In genomic region chr6:39210437-39210836, GRCh38 we compare ENCODE assay signal across 27 cellular contexts. TPM values are rescaled to one million over a fixed set of nuclear protein-coding genes. Genes with fewer than 3 reads are reported as not detected.
DNase-seq lines count a peak whose midpoint lies in the region; ATAC-seq and TF ChIP-seq lines count a peak whose summit lies in the region.
"Had no signal": no experiment of that assay in that cellular context is flagged by ENCODE, and none has a peak within 500 bp of the region (broad histone marks: within the 10 kb centered on the region; RNA-seq: fewer than 3 reads in every experiment).

No MANE protein-coding gene starts in this region.

- WGBS in transverse colon (ENCODE audit: low coverage in 1 of 2), 2 donors, result 72% methylated on average over 5 of the region's 5 CpGs; no CpG with 5 or more reads in 1 of the 2 donors

- H3K9me3 ChIP-seq in transverse colon, result no peaks in the 10 kb centered on the region
- H3K9me3 ChIP-seq: HAP-1, left ventricle myocardium inferior, mucosa of descending colon had no signal

- H3K4me1 ChIP-seq in transverse colon, result peaks cover 13 to 55% (median 36%) of the 10 kb centered on the region in 4 donors
- H3K4me1 ChIP-seq: HAP-1, left ventricle myocardium inferior had no signal

- H3K27me3 ChIP-seq in transverse colon, result no peaks in the 10 kb centered on the region

- H3K4me3 Mint-ChIP-seq in CD14-positive monocyte (no peak overlapping the region), WTC11 (no peak overlapping the region), nephron progenitor cell (no peak overlapping the region)
- H3K4me3 Mint-ChIP-seq: activated CD4-positive, alpha-beta memory T cell treated with anti-CD3 and anti-CD28 coated beads, Interleukin-2, amount 10 ng/mL, durations not matched to agents 7 days and 5 days; activated naive CD4-positive, alpha-beta T cell treated with anti-CD3 and anti-CD28 coated beads for 36 hours; activated T-cell treated with anti-CD3 and anti-CD28 coated beads, Interleukin-2, amount 50 U/mL, for 24 hours; immature natural killer cell; T-helper 17 cell had no signal

- H3K27ac Mint-ChIP-seq in CD14-positive monocyte (peak overlapping the region; percentile 5 to 84 (median 58)), WTC11 (peak overlapping the region; percentile 96), nephron progenitor cell (peak overlapping the region; percentile 96)
- H3K27ac Mint-ChIP-seq: activated CD4-positive, alpha-beta memory T cell treated with anti-CD3 and anti-CD28 coated beads, Interleukin-2, amount 10 ng/mL, durations not matched to agents 7 days and 5 days; activated naive CD4-positive, alpha-beta T cell treated with anti-CD3 and anti-CD28 coated beads for 36 hours; immature natural killer cell; T-helper 17 cell had no signal

- no peak overlapping the region for H3K27ac ChIP-seq in transverse colon
- H3K27ac ChIP-seq: epithelial cell of prostate, left ventricle myocardium inferior had no signal

- ATAC-seq in WTC11, result no peak
- ATAC-seq: mucosa of descending colon, T-helper 17 cell had no signal

- H3K36me3 Mint-ChIP-seq in CD14-positive monocyte (peaks cover 0 to 2% of the 10 kb centered on the region in 2 donors), WTC11 (peaks cover 24% of the 10 kb centered on the region), nephron progenitor cell (ENCODE audit: low read depth) (peaks cover 23% of the 10 kb centered on the region)
- H3K36me3 Mint-ChIP-seq: immature natural killer cell had no signal

- TF ChIP-seq CTCF in CD14-positive monocyte (IDR thresholded peaks at IDR 0.05) (no peak), WTC11 (IDR thresholded peaks at IDR 0.05) (no peak), nephron progenitor cell (IDR thresholded peaks at IDR 0.05) (no peak), transverse colon (IDR thresholded peaks at IDR 0.05) (no peak)

- intact Hi-C loops in CD14-positive monocyte (cut with micrococcal nuclease) (no loop called here), transverse colon (cut with DNase I; ENCODE audit: low total_unique reads) (no loop called here)

- no peak for TF ChIP-seq POLR2A in transverse colon (IDR thresholded peaks at IDR 0.05)

- H3K4me1 Mint-ChIP-seq in CD14-positive monocyte, result peaks cover 58% of the 10 kb centered on the region
- peaks cover 84% of the 10 kb centered on the region for H3K4me1 Mint-ChIP-seq in WTC11
- H3K4me1 Mint-ChIP-seq in nephron progenitor cell, result peaks cover 86% of the 10 kb centered on the region
- H3K4me1 Mint-ChIP-seq: immature natural killer cell had no signal

- H3K4me3 ChIP-seq in transverse colon, result no peak overlapping the region
- H3K4me3 ChIP-seq: HAP-1, left ventricle myocardium inferior, mucosa of descending colon had no signal

- peak; percentile 58 for DNase-seq in CD14-positive monocyte (ENCODE audit: low spot score)
- DNase-seq in Kasumi-1 (lab: John Stamatoyannopoulos, UW), result peak; percentile 13 to 20
- DNase-seq in WTC11 (ENCODE audit: low spot score), result no peak
- DNase-seq in nephron progenitor cell, result no peak
- DNase-seq in transverse colon, result no peak
- DNase-seq in activated CD4-positive, CD25-positive, alpha-beta regulatory T cell (lab: John Stamatoyannopoulos, UW), result no peak
- DNase-seq in C1 segment of cervical spinal cord (lab: John Stamatoyannopoulos, UW), result no peak
- no peak for DNase-seq in ecto neural progenitor cell (ENCODE audit: low spot score)
- DNase-seq: activated CD4-positive, alpha-beta memory T cell treated with anti-CD3 and anti-CD28 coated beads, Interleukin-2, amount 10 ng/mL, durations not matched to agents 7 days and 5 days; activated naive CD4-positive, alpha-beta T cell treated with anti-CD3 and anti-CD28 coated beads for 36 hours; activated T-cell treated with anti-CD3 and anti-CD28 coated beads, Interleukin-2, amount 50 U/mL, for 24 hours; aorta; central memory CD4-positive, alpha-beta T cell; DND-41; foreskin fibroblast; immature natural killer cell; Karpas-422; left ventricle myocardium inferior; mucosa of descending colon; NCI-H2107; NCI-H510A treated with DMSO at 0.1 percent for 48 hours; nucleus accumbens; SHP77; T-helper 17 cell had no signal

- H3K27me3 Mint-ChIP-seq in CD14-positive monocyte (ENCODE audit: low read depth in 3 of 3), result peaks cover 0 to 2% (median 0%) of the 10 kb centered on the region in 3 donors
- no peaks in the 10 kb centered on the region for H3K27me3 Mint-ChIP-seq in WTC11 (ENCODE audit: low read depth)
- H3K27me3 Mint-ChIP-seq in nephron progenitor cell (ENCODE audit: low read depth, poor library complexity), result peaks cover 9% of the 10 kb centered on the region
- H3K27me3 Mint-ChIP-seq: activated CD4-positive, alpha-beta memory T cell treated with anti-CD3 and anti-CD28 coated beads, Interleukin-2, amount 10 ng/mL, durations not matched to agents 7 days and 5 days; activated T-cell treated with anti-CD3 and anti-CD28 coated beads, Interleukin-2, amount 50 U/mL, for 24 hours had no signal

- no peaks in the 10 kb centered on the region for H3K9me3 Mint-ChIP-seq in CD14-positive monocyte
- H3K9me3 Mint-ChIP-seq in WTC11, result no peaks in the 10 kb centered on the region
- H3K9me3 Mint-ChIP-seq in nephron progenitor cell, result no peaks in the 10 kb centered on the region
- H3K9me3 Mint-ChIP-seq: activated CD4-positive, alpha-beta memory T cell treated with anti-CD3 and anti-CD28 coated beads, Interleukin-2, amount 10 ng/mL, durations not matched to agents 7 days and 5 days; activated naive CD4-positive, alpha-beta T cell treated with anti-CD3 and anti-CD28 coated beads for 36 hours; activated T-cell treated with anti-CD3 and anti-CD28 coated beads, Interleukin-2, amount 50 U/mL, for 24 hours; immature natural killer cell had no signal

- no peaks in the 10 kb centered on the region for H3K36me3 ChIP-seq in transverse colon
- H3K36me3 ChIP-seq: HAP-1, left ventricle myocardium inferior had no signal

- CTCF ChIA-PET in WTC11 (lab: Charles Lee), result interaction anchor here (4.1 kb wide), 1 partner anchor 92 kb away, joined by 24 read pairs; no protein-coding TSS in a partner anchor

- TF ChIP-seq EP300 in transverse colon (IDR thresholded peaks at IDR 0.05; ENCODE audit: low read depth), result no peak

- in situ Hi-C loops in transverse colon (cut with MboI; ENCODE audit: low pct_ligation_motif_present in 1 of 4, low pct_unique_long_range_greater_than_20kb in 1 of 4, low sequenced_read_pairs in 3 of 4), result no loop called here

- POLR2A ChIA-PET in WTC11 (lab: Charles Lee), result no interaction called here

TF ChIP-seq in WTC11, 78 proteins besides CTCF, POLR2A, EP300 and RAD21 (continues in another document):
- TF ChIP-seq ZNF425 (CRISPR knock-in tag; conservative IDR thresholded peaks at IDR 0.05) (no peak), SMAD4 (CRISPR knock-in tag; IDR thresholded peaks at IDR 0.05) (no peak), ZNF219 (CRISPR knock-in tag; IDR thresholded peaks at IDR 0.05; ENCODE audit: borderline replicate concordance) (no peak), NR3C1 (CRISPR knock-in tag; conservative IDR thresholded peaks at IDR 0.05; ENCODE audit: low read depth) (no peak), ZNF138 (CRISPR knock-in tag; conservative IDR thresholded peaks at IDR 0.05) (no peak), HMGA2 (CRISPR knock-in tag; IDR thresholded peaks at IDR 0.05) (no peak), ZMAT4 (CRISPR knock-in tag; IDR thresholded peaks at IDR 0.05) (no peak), ZNF416 (CRISPR knock-in tag; IDR thresholded peaks at IDR 0.05) (no peak), EMX1 (CRISPR knock-in tag; IDR thresholded peaks at IDR 0.05) (no peak), TEAD1 (CRISPR knock-in tag; IDR thresholded peaks at IDR 0.05) (no peak), SMAD3 (CRISPR knock-in tag; IDR thresholded peaks at IDR 0.05; ENCODE audit: borderline replicate concordance) (no peak), ZBTB43 (CRISPR knock-in tag; IDR thresholded peaks at IDR 0.05) (no peak), TEAD4 (CRISPR knock-in tag; IDR thresholded peaks at IDR 0.05) (no peak)

RNA-seq across cellular contexts. Expression of gene KCNK5, which starts 18.8 kb away (rescaled TPM):
- not detected for polyA plus RNA-seq in CD14-positive monocyte
- 31.7 to 41.8 TPM (median 34.3 TPM) in 3 replicates for total RNA-seq in WTC11 (2021)
- total RNA-seq in transverse colon, result 10 to 100 TPM in 3 of 4 donors, 1 to 10 TPM in 1; 9.6 to 86.0 (median 64.5) TPM
- total RNA-seq: HT1080 had no signal

Comparison
In these comparisons a context has a peak if more than half of its experiments do, and no peak if none do; other contexts are left out.
1. DNase-seq: peak in CD14-positive monocyte (single experiment) and Kasumi-1 (2 of 2); none in WTC11 (single experiment), nephron progenitor cell (single experiment), transverse colon (single experiment), activated CD4-positive, CD25-positive, alpha-beta regulatory T cell (0 of 4), C1 segment of cervical spinal cord (0 of 14) and ecto neural progenitor cell (single experiment).
2. Peak in every context shown above with its lines, with median percentiles within 50 percentile points of each other: H3K27ac Mint-ChIP-seq.